In the genomic region with DNA sequence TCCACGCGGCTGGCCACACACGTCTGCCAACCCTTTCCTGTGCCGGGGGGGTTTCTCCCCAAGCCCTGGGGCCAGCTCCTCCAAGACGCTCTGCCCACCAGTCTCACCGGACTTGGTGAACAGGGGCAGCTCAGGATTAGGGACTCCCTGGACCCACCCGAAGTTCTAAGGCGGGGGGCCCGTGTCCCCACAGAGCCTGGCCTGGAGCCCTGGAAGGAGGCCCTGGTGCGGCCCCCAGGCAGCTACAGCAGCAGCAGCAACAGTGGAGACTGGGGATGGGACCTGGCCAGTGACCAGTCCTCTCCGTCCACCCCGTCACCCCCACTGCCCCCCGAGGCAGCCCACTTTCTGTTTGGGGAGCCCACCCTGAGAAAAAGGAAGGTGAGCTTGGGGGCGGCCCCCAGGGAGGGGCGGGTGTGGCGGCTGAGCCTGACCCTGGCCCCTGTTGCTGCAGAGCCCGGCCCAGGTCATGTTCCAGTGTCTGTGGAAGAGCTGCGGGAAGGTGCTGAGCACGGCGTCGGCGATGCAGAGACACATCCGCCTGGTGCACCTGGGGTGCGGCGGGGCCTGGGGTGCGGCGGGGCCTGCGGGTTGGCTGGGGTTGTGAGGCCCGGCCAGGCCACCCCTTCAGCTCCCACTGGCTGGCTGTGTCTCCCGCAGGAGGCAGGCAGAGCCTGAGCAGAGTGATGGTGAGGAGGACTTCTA, we compare ENCODE assay signal across 7 cellular contexts. TPM values are rescaled to one million over a fixed set of nuclear protein-coding genes. Genes with fewer than 3 reads are reported as not detected.
DNase-seq lines count a peak whose midpoint lies in the region; ATAC-seq and TF ChIP-seq lines count a peak whose summit lies in the region.
"Had no signal": no experiment of that assay in that cellular context is flagged by ENCODE, and none has a peak within 500 bp of the region (broad histone marks: within the 10 kb centered on the region; RNA-seq: fewer than 3 reads in every experiment).

No MANE protein-coding gene starts in this region.

- no peak overlapping the region for H3K4me3 Mint-ChIP-seq in activated CD8-positive, alpha-beta memory T cell treated with anti-CD3 and anti-CD28 coated beads, Interleukin-2, amount 10 ng/mL, durations not matched to agents 7 days and 5 days
- H3K4me3 Mint-ChIP-seq in type B pancreatic cell = peak overlapping the region; percentile 67

- no peaks in the 10 kb centered on the region for H3K9me3 ChIP-seq in right atrium auricular region

- CTCF ChIA-PET in activated CD8-positive, alpha-beta memory T cell treated with anti-CD3 and anti-CD28 coated beads, Interleukin-2, amount 10 ng/mL, durations not matched to agents 7 days and 5 days (lab: Charles Lee) = interaction anchor here (0.6 to 3.3 kb wide), 3 partner anchors 9 to 204 kb away, joined by 3 to 25 read pairs (median 18); a partner anchor contains a TSS

- no peak for ATAC-seq in activated CD8-positive, alpha-beta memory T cell treated with anti-CD3 and anti-CD28 coated beads, Interleukin-2, amount 10 ng/mL, durations not matched to agents 7 days and 5 days
- no peak for ATAC-seq in HG02623 (IDR thresholded peaks at IDR 0.05; ENCODE audit: unreplicated experiment)

- H3K4me1 ChIP-seq in right atrium auricular region = peaks cover 0 to 40% of the 10 kb centered on the region in 2 donors

- H3K4me3 ChIP-seq in right atrium auricular region = peak overlapping the region in 1 of 2 donors; percentile 74

- peak; percentile 40 for DNase-seq in activated CD8-positive, alpha-beta memory T cell treated with anti-CD3 and anti-CD28 coated beads, Interleukin-2, amount 10 ng/mL, durations not matched to agents 7 days and 5 days
- DNase-seq in activated CD8-positive, alpha-beta memory T cell treated with anti-CD3 and anti-CD28 coated beads, Interleukin-2, amount 50 U/mL, for 4 hours = no peak
- no peak for DNase-seq in right atrium auricular region (ENCODE audit: low spot score)
- peak; percentile 70 for DNase-seq in type B pancreatic cell (ENCODE audit: extremely low spot score, unreplicated experiment)
- no peak for DNase-seq in kidney glomerular epithelial cell (lab: John Stamatoyannopoulos, UW)

- H3K27me3 ChIP-seq in right atrium auricular region = no peaks in the 10 kb centered on the region
- H3K27me3 ChIP-seq: SJSA1 had no signal

- no peaks in the 10 kb centered on the region for H3K9me3 Mint-ChIP-seq in activated CD8-positive, alpha-beta memory T cell treated with anti-CD3 and anti-CD28 coated beads, Interleukin-2, amount 10 ng/mL, durations not matched to agents 7 days and 5 days (ENCODE audit: low read depth)
- no peaks in the 10 kb centered on the region for H3K9me3 Mint-ChIP-seq in type B pancreatic cell

- H3K27ac Mint-ChIP-seq in activated CD8-positive, alpha-beta memory T cell treated with anti-CD3 and anti-CD28 coated beads, Interleukin-2, amount 10 ng/mL, durations not matched to agents 7 days and 5 days = no peak overlapping the region
- no peak overlapping the region for H3K27ac Mint-ChIP-seq in type B pancreatic cell

- H3K4me1 Mint-ChIP-seq in activated CD8-positive, alpha-beta memory T cell treated with anti-CD3 and anti-CD28 coated beads, Interleukin-2, amount 10 ng/mL, durations not matched to agents 7 days and 5 days = peaks cover 6% of the 10 kb centered on the region
- peaks cover 3% of the 10 kb centered on the region for H3K4me1 Mint-ChIP-seq in type B pancreatic cell (ENCODE audit: unreplicated experiment)

- no peak for TF ChIP-seq CTCF in right atrium auricular region (IDR thresholded peaks at IDR 0.05)
- no peak for TF ChIP-seq CTCF in type B pancreatic cell (conservative IDR thresholded peaks at IDR 0.05)

- peaks cover 43% of the 10 kb centered on the region for H3K36me3 ChIP-seq in right atrium auricular region

- H3K27me3 Mint-ChIP-seq in activated CD8-positive, alpha-beta memory T cell treated with anti-CD3 and anti-CD28 coated beads, Interleukin-2, amount 10 ng/mL, durations not matched to agents 7 days and 5 days = no peaks in the 10 kb centered on the region
- H3K27me3 Mint-ChIP-seq in type B pancreatic cell = no peaks in the 10 kb centered on the region

- no peaks in the 10 kb centered on the region for H3K36me3 Mint-ChIP-seq in activated CD8-positive, alpha-beta memory T cell treated with anti-CD3 and anti-CD28 coated beads, Interleukin-2, amount 10 ng/mL, durations not matched to agents 7 days and 5 days
- H3K36me3 Mint-ChIP-seq in type B pancreatic cell = no peaks in the 10 kb centered on the region

- peak overlapping the region; percentile 94 for H3K27ac ChIP-seq in right atrium auricular region
- H3K27ac ChIP-seq: SJSA1 had no signal

RNA-seq across cellular contexts. Expression of a gene that starts 2.3 kb away (rescaled TPM):
- 100 to 1,000 TPM in 1 of 2 experiments, 10 to 100 TPM in 1; 69.9 to 111 TPM for total RNA-seq in activated CD8-positive, alpha-beta memory T cell treated with anti-CD3 and anti-CD28 coated beads, Interleukin-2, amount 10 ng/mL, durations not matched to agents 7 days and 5 days
- total RNA-seq in right atrium auricular region (10 to 100 TPM; 30.1 to 30.7 TPM), type B pancreatic cell (ENCODE audit: low replicate concordance) (52.6 and 75.6 TPM in 2 replicates)

RNA-seq across cellular contexts. Expression of a gene that starts 5.4 kb away (rescaled TPM):
- total RNA-seq in activated CD8-positive, alpha-beta memory T cell treated with anti-CD3 and anti-CD28 coated beads, Interleukin-2, amount 10 ng/mL, durations not matched to agents 7 days and 5 days = 100 to 1,000 TPM in 1 of 2 experiments, 10 to 100 TPM in 1; 49.2 to 138 TPM
- total RNA-seq in right atrium auricular region (1 to 10 TPM; 2.4 to 2.5 TPM), type B pancreatic cell (ENCODE audit: low replicate concordance) (6.3 and 11.3 TPM in 2 replicates)

RNA-seq across cellular contexts. Expression of a gene that starts 34.0 kb away (rescaled TPM):
- total RNA-seq in activated CD8-positive, alpha-beta memory T cell treated with anti-CD3 and anti-CD28 coated beads, Interleukin-2, amount 10 ng/mL, durations not matched to agents 7 days and 5 days = 10 to 100 TPM; 38.8 to 54.6 TPM
- total RNA-seq in right atrium auricular region = 10 to 100 TPM; 11.9 to 15.1 TPM
- total RNA-seq in type B pancreatic cell (ENCODE audit: low replicate concordance) = 28.7 and 32.8 TPM in 2 replicates

RNA-seq across cellular contexts. Expression of a gene that starts 34.1 kb away (rescaled TPM):
- total RNA-seq in activated CD8-positive, alpha-beta memory T cell treated with anti-CD3 and anti-CD28 coated beads, Interleukin-2, amount 10 ng/mL, durations not matched to agents 7 days and 5 days = 10 to 100 TPM; 62.6 to 62.7 TPM
- total RNA-seq in right atrium auricular region = 10 to 100 TPM; 33.5 to 39.4 TPM
- total RNA-seq in type B pancreatic cell (ENCODE audit: low replicate concordance) = 37.2 and 45.0 TPM in 2 replicates

RNA-seq across cellular contexts. Expression of a gene that starts 45.4 kb away (rescaled TPM):
- not detected for total RNA-seq in activated CD8-positive, alpha-beta memory T cell treated with anti-CD3 and anti-CD28 coated beads, Interleukin-2, amount 10 ng/mL, durations not matched to agents 7 days and 5 days
- 1 to 10 TPM; 1.2 to 3.8 TPM for total RNA-seq in right atrium auricular region
- not detected in 2 replicates for total RNA-seq in type B pancreatic cell (ENCODE audit: low replicate concordance)

Comparison
In these comparisons a context has a peak if more than half of its experiments do, and no peak if none do; other contexts are left out.
1. DNase-seq: peak in activated CD8-positive, alpha-beta memory T cell treated with anti-CD3 and anti-CD28 coated beads, Interleukin-2, amount 10 ng/mL, durations not matched to agents 7 days and 5 days (single experiment) and type B pancreatic cell (single experiment); none in activated CD8-positive, alpha-beta memory T cell treated with anti-CD3 and anti-CD28 coated beads, Interleukin-2, amount 50 U/mL, for 4 hours (single experiment), right atrium auricular region (single experiment) and kidney glomerular epithelial cell (single experiment).